ENCODE assay signal across 11 cellular contexts in genomic region chr22:37910863-37911262, GRCh38. TPM values are rescaled to one million over a fixed set of nuclear protein-coding genes. Genes with fewer than 3 reads are reported as not detected.
DNase-seq lines count a peak whose midpoint lies in the region; ATAC-seq and TF ChIP-seq lines count a peak whose summit lies in the region.
"Had no signal": no experiment of that assay in that cellular context is flagged by ENCODE, and none has a peak within 500 bp of the region (broad histone marks: within the 10 kb centered on the region; RNA-seq: fewer than 3 reads in every experiment).

No MANE protein-coding gene starts in this region.

- H3K36me3 Mint-ChIP-seq in glutamatergic neuron (ENCODE audit: unreplicated experiment) = no peaks in the 10 kb centered on the region

- peak overlapping the region; percentile 50 for H3K9ac ChIP-seq in NT2/D1 (ENCODE audit: insufficient read length, low read depth)

- H3K4me3 ChIP-seq in NT2/D1 (ENCODE audit: insufficient read length, low read depth) = no peak overlapping the region
- H3K4me3 ChIP-seq in prostate gland = no peak overlapping the region

- intact Hi-C loops in prostate gland (cut with DNase I) = no loop called here

- ATAC-seq in GM21447 (IDR thresholded peaks at IDR 0.05; ENCODE audit: unreplicated experiment) = no peak
- ATAC-seq in HG03460 (IDR thresholded peaks at IDR 0.05; ENCODE audit: unreplicated experiment) = no peak

- TF ChIP-seq CTCF in glutamatergic neuron (IDR thresholded peaks at IDR 0.05; ENCODE audit: partially characterized antibody, unreplicated experiment) = no peak
- TF ChIP-seq CTCF in prostate gland (IDR thresholded peaks at IDR 0.05) = no peak

- peak overlapping the region; percentile 66 to 68 for H3K27ac ChIP-seq in prostate gland

- H3K4me1 ChIP-seq in NT2/D1 (ENCODE audit: insufficient read depth, insufficient read length) (peaks cover 18% of the 10 kb centered on the region), prostate gland (replicated peaks) (peaks cover 4% of the 10 kb centered on the region)
- H3K4me1 ChIP-seq: BE2C had no signal

- H3K27me3 Mint-ChIP-seq in glutamatergic neuron (ENCODE audit: unreplicated experiment) = peaks cover 17% of the 10 kb centered on the region

- H3K36me3 ChIP-seq in NT2/D1 (ENCODE audit: insufficient read depth, insufficient read length, low read length) (peaks cover 42% of the 10 kb centered on the region), prostate gland (peaks cover 0 to 7% of the 10 kb centered on the region in 2 donors)
- H3K36me3 ChIP-seq: BE2C had no signal

- H3K9me3 ChIP-seq in NT2/D1 (ENCODE audit: insufficient read depth, low read length) (no peaks in the 10 kb centered on the region), prostate gland (no peaks in the 10 kb centered on the region)
- H3K9me3 ChIP-seq: BE2C had no signal

- no peak for TF ChIP-seq POLR2A in prostate gland (IDR thresholded peaks at IDR 0.05)

- DNase-seq in COLO668 (lab: John Stamatoyannopoulos, UW; ENCODE audit: unreplicated experiment) (peak; percentile 61), NT2/D1 (ENCODE audit: low read depth, low spot score) (no peak), glutamatergic neuron (peak; percentile 52), prostate gland (ENCODE audit: low spot score) (no peak), cerebellar nuclear complex (lab: John Stamatoyannopoulos, UW) (no peak), ecto neural progenitor cell (ENCODE audit: low spot score) (no peak)
- DNase-seq: BE2C; NCI-H446; stimulated activated CD8-positive, alpha-beta memory T cell treated with anti-CD3 and anti-CD28 coated beads, Interleukin-4, amount 100 ng/mL, for 48 hours had no signal

- H3K27me3 ChIP-seq in NT2/D1 (ENCODE audit: insufficient read depth, insufficient read length) (no peaks in the 10 kb centered on the region), prostate gland (replicated peaks; ENCODE audit: insufficient read depth) (no peaks in the 10 kb centered on the region)
- H3K27me3 ChIP-seq: BE2C had no signal

- H3K9me3 Mint-ChIP-seq in glutamatergic neuron (ENCODE audit: unreplicated experiment) = peaks cover 4% of the 10 kb centered on the region

- peaks cover 32% of the 10 kb centered on the region for H3K4me1 Mint-ChIP-seq in glutamatergic neuron (ENCODE audit: low read depth, unreplicated experiment)

- WGBS in prostate gland = 55% methylated on average over 8 of the region's 8 CpGs

- no peak overlapping the region for H3K27ac Mint-ChIP-seq in glutamatergic neuron (ENCODE audit: unreplicated experiment)

- peak overlapping the region; percentile 78 for H3K4me3 Mint-ChIP-seq in glutamatergic neuron (ENCODE audit: unreplicated experiment)

RNA-seq across cellular contexts. Expression of gene MICALL1, which starts 4.8 kb away (rescaled TPM):
- total RNA-seq in glutamatergic neuron (ENCODE audit: unreplicated experiment) (133 TPM), prostate gland (10 to 100 TPM; 42.8 to 62.8 TPM)

RNA-seq across cellular contexts. Expression of gene C22orf23, which starts 42.5 kb away (rescaled TPM):
- total RNA-seq in glutamatergic neuron (ENCODE audit: unreplicated experiment) = 0.64 TPM
- total RNA-seq in prostate gland = 1 to 10 TPM in 1 of 2 donors, not detected in 1; 9.7 TPM

RNA-seq across cellular contexts. Expression of gene POLR2F, which starts 42.6 kb away (rescaled TPM):
- total RNA-seq in glutamatergic neuron (ENCODE audit: unreplicated experiment) (68.3 TPM), prostate gland (100 to 1,000 TPM in 1 of 2 donors, 10 to 100 TPM in 1; 63.1 to 157 TPM)

Comparison
In these comparisons a context has a peak if more than half of its experiments do, and no peak if none do; other contexts are left out.
1. DNase-seq: peak in COLO668 (single experiment) and glutamatergic neuron (single experiment); none in NT2/D1 (single experiment), prostate gland (single experiment), cerebellar nuclear complex (0 of 2) and ecto neural progenitor cell (single experiment).